Comparison of ENCODE assay signal across 8 cellular contexts in genomic region chr15:63502843-63503738, GRCh38. TPM values are rescaled to one million over a fixed set of nuclear protein-coding genes. Genes with fewer than 3 reads are reported as not detected.
A peak's percentile ranks its signal among the peaks of the same experiment; 100 is the strongest.
DNase-seq lines count a peak whose midpoint lies in the region; ATAC-seq and TF ChIP-seq lines count a peak whose summit lies in the region.

No MANE protein-coding gene starts in this region.

- 49% methylated on average over 34 of the region's 34 CpGs for WGBS in prostate gland
- WGBS in aorta, 2 donors, result 65 to 67% methylated on average over 34 of the region's 34 CpGs

- H3K9me3 Mint-ChIP-seq in activated naive CD8-positive, alpha-beta T cell treated with anti-CD3 and anti-CD28 coated beads for 36 hours, result peaks cover 1% of the 10 kb centered on the region

- H3K4me1 Mint-ChIP-seq in activated naive CD8-positive, alpha-beta T cell treated with anti-CD3 and anti-CD28 coated beads for 36 hours, result peaks cover 63% of the 10 kb centered on the region

- H3K36me3 Mint-ChIP-seq in activated naive CD8-positive, alpha-beta T cell treated with anti-CD3 and anti-CD28 coated beads for 36 hours, result peaks cover 7% of the 10 kb centered on the region

- POLR2A ChIA-PET in AG04450 (lab: Yijun Ruan, JAX), result interaction anchor here (0.5 to 0.7 kb wide), 2 partner anchors 11 to 326 kb away, joined by 3 read pairs; no protein-coding TSS in a partner anchor

- H3K4me3 Mint-ChIP-seq in activated naive CD8-positive, alpha-beta T cell treated with anti-CD3 and anti-CD28 coated beads for 36 hours, result peak overlapping the region; percentile 84

- H3K27ac ChIP-seq in AG04450 (ENCODE audit: low read depth, low read length) (peak overlapping the region; percentile 99), prostate gland (peak overlapping the region; percentile 91 to 99), aorta (ENCODE audit: low read depth in 1 of 2, low read length in 2 of 2) (peak overlapping the region; percentile 81 to 92)

- no peaks in the 10 kb centered on the region for H3K27me3 ChIP-seq in AG04450 (ENCODE audit: control insufficient read depth, insufficient read depth, low read length)
- H3K27me3 ChIP-seq in prostate gland (replicated peaks; ENCODE audit: insufficient read depth), result no peaks in the 10 kb centered on the region
- H3K27me3 ChIP-seq in aorta (ENCODE audit: control insufficient read depth in 1 of 2, insufficient read depth in 2 of 2, low read length in 1 of 2), result no peaks in the 10 kb centered on the region

- DNase-seq in AG04450 (ENCODE audit: low read depth, low spot score) (peak; percentile 70), SKM-1 (lab: John Stamatoyannopoulos, UW; ENCODE audit: unreplicated experiment) (peak; percentile 99), left ventricle myocardium superior (peak; percentile 89), prostate gland (ENCODE audit: low spot score) (peak; percentile 65), aorta (peak; percentile 92 to 94)
- DNase-seq in activated naive CD8-positive, alpha-beta T cell treated with anti-CD3 and anti-CD28 coated beads for 36 hours, result peak; percentile 87

- intact Hi-C loops in left ventricle myocardium superior (cut with micrococcal nuclease) (no loop called here), prostate gland (cut with DNase I) (loop anchor here (5.0 kb wide), 1 partner anchor 36 kb away; no protein-coding TSS in a partner anchor), aorta (cut with DNase I) (loop anchor here (5.0 to 10.0 kb wide), 2 partner anchors 52 to 94 kb away; partner anchors contain the start of gene FBXL22 (in 2 of the 2))

- H3K4me1 ChIP-seq in prostate gland (replicated peaks) (peaks cover 22% of the 10 kb centered on the region), aorta (ENCODE audit: control insufficient read depth in 1 of 2, insufficient read depth in 2 of 2, low read length in 2 of 2) (peaks cover 1 to 4% of the 10 kb centered on the region in 2 donors)

- no peaks in the 10 kb centered on the region for H3K36me3 ChIP-seq in prostate gland
- no peaks in the 10 kb centered on the region for H3K36me3 ChIP-seq in aorta (ENCODE audit: control insufficient read depth in 1 of 2, insufficient read depth in 2 of 2, low read length in 1 of 2)

- peak overlapping the region; percentile 97 for H3K27ac Mint-ChIP-seq in activated naive CD8-positive, alpha-beta T cell treated with anti-CD3 and anti-CD28 coated beads for 36 hours

- H3K9me3 ChIP-seq in AG04450 (ENCODE audit: control insufficient read depth, insufficient read depth, low read length), result no peaks in the 10 kb centered on the region; the same call in 1 of the 2 replicates
- no peaks in the 10 kb centered on the region for H3K9me3 ChIP-seq in prostate gland
- no peaks in the 10 kb centered on the region for H3K9me3 ChIP-seq in aorta (ENCODE audit: control insufficient read depth, low read length)

- no peaks in the 10 kb centered on the region for H3K27me3 Mint-ChIP-seq in activated naive CD8-positive, alpha-beta T cell treated with anti-CD3 and anti-CD28 coated beads for 36 hours

- TF ChIP-seq CTCF in AG04450 (IDR thresholded peaks at IDR 0.05; ENCODE audit: low read depth, low read length), result no peak
- no peak for TF ChIP-seq CTCF in prostate gland (IDR thresholded peaks at IDR 0.05)

- CTCF ChIA-PET in AG04450 (lab: Charles Lee), result interaction anchor here (0.6 to 1.3 kb wide), 3 partner anchors 16 to 38 kb away, joined by 3 to 4 read pairs (median 3); no protein-coding TSS in a partner anchor

- H3K4me3 ChIP-seq in AG04450 (ENCODE audit: low read depth, low read length) (peak overlapping the region; percentile 64), prostate gland (peak overlapping the region; percentile 79 to 91), aorta (ENCODE audit: low read length in 2 of 2) (peak overlapping the region in 1 of 2 donors; percentile 13)

- ATAC-seq in HG03432 (IDR thresholded peaks at IDR 0.05; ENCODE audit: unreplicated experiment) (peak; percentile 44), left ventricle myocardium superior (peak; percentile 53), aorta (ENCODE audit: low FRiP score) (peak; percentile 67)

- TF ChIP-seq POLR2A in GM19193 (IDR thresholded peaks at IDR 0.05; ENCODE audit: extremely low read depth, insufficient read depth, insufficient read length), result peak; percentile 59
- TF ChIP-seq POLR2A in prostate gland (IDR thresholded peaks at IDR 0.05), result no peak

RNA-seq across cellular contexts. Expression of gene USP3, which starts 1.3 kb away (rescaled TPM):
- polyA plus RNA-seq in AG04450 (2011; rRNA removed), result 24.0 and 30.7 TPM in 2 replicates
- polyA minus RNA-seq in AG04450 (2011; rRNA and poly(A)+ RNA removed), result 38.2 and 45.0 TPM in 2 replicates
- total RNA-seq in activated naive CD8-positive, alpha-beta T cell treated with anti-CD3 and anti-CD28 coated beads for 36 hours, result 10 to 100 TPM; 42.2 to 46.0 TPM
- 18.1 TPM for total RNA-seq in left ventricle myocardium superior
- total RNA-seq in prostate gland, result 10 to 100 TPM; 44.2 to 45.8 TPM
- total RNA-seq in aorta, result 10 to 100 TPM; 46.9 to 60.0 TPM
- 10 to 100 TPM; 16.3 to 28.9 TPM for polyA plus RNA-seq in aorta
